8 cellular contexts compared by ENCODE assay signal in genomic region chr10:79347226-79347893, GRCh38.
DNase-seq lines count a peak whose midpoint lies in the region; ATAC-seq and TF ChIP-seq lines count a peak whose summit lies in the region.

Gene PPIF (plus strand): TSS chr10:79347469. CDS start chr10:79347549, 80 bp downstream.

- peak; percentile 70 for TF ChIP-seq CTCF in AG09319 (IDR thresholded peaks at IDR 0.05; ENCODE audit: low read depth, low read length)

- H3K27me3 Mint-ChIP-seq in central memory CD8-positive, alpha-beta T cell, result no peaks in the 10 kb centered on the region

- H3K9me3 Mint-ChIP-seq in central memory CD8-positive, alpha-beta T cell, result no peaks in the 10 kb centered on the region

- ATAC-seq in GM18873 (IDR thresholded peaks at IDR 0.05; ENCODE audit: low FRiP score, unreplicated experiment), result peak; percentile 50
- peak; percentile 72 for ATAC-seq in HG03135 (IDR thresholded peaks at IDR 0.05; ENCODE audit: unreplicated experiment)
- ATAC-seq in activated CD4-positive, CD25-positive, alpha-beta regulatory T cell treated with anti-CD3 and anti-CD28 coated beads, Interleukin-2, amount 50 U/mL, for 24 hours, result peak; percentile 90 to 91
- peak; percentile 86 for ATAC-seq in central memory CD8-positive, alpha-beta T cell (replicated peaks; ENCODE audit: extremely low read depth, poor library complexity, severe bottlenecking)

- peaks cover 19% of the 10 kb centered on the region for H3K36me3 Mint-ChIP-seq in central memory CD8-positive, alpha-beta T cell (ENCODE audit: insufficient read depth)

- peak within 1 kb of the TSS; percentile 80 for H3K4me3 Mint-ChIP-seq in central memory CD8-positive, alpha-beta T cell

- DNase-seq in AG09319 (ENCODE audit: extremely low read depth, low read depth), result peak; percentile 75
- DNase-seq in NCI-H2227 (lab: John Stamatoyannopoulos, UW; ENCODE audit: unreplicated experiment), result peak; percentile 92
- peak; percentile 80 to 97 for DNase-seq in central memory CD8-positive, alpha-beta T cell (ENCODE audit: low spot score in 2 of 2)
- DNase-seq in islet precursor cell, result peak; percentile 97
- DNase-seq in stimulated activated CD4-positive, alpha-beta T cell treated with anti-CD3 and anti-CD28 coated beads, Interleukin-12 subunit alpha, Interleukin-12 subunit beta, amount 100 ng/mL, for 4 hours, result peak; percentile 96

- peak within 1 kb of the TSS; percentile 91 for H3K27ac Mint-ChIP-seq in central memory CD8-positive, alpha-beta T cell (ENCODE audit: low read depth)

- H3K4me1 Mint-ChIP-seq in central memory CD8-positive, alpha-beta T cell, result peaks cover 36% of the 10 kb centered on the region

Comparison
In these comparisons a context has a peak if more than half of its experiments do, and no peak if none do; other contexts are left out.
1. Peak in every context shown above with its lines: DNase-seq and ATAC-seq.